8 cellular contexts compared by ENCODE assay signal in the genomic region with DNA sequence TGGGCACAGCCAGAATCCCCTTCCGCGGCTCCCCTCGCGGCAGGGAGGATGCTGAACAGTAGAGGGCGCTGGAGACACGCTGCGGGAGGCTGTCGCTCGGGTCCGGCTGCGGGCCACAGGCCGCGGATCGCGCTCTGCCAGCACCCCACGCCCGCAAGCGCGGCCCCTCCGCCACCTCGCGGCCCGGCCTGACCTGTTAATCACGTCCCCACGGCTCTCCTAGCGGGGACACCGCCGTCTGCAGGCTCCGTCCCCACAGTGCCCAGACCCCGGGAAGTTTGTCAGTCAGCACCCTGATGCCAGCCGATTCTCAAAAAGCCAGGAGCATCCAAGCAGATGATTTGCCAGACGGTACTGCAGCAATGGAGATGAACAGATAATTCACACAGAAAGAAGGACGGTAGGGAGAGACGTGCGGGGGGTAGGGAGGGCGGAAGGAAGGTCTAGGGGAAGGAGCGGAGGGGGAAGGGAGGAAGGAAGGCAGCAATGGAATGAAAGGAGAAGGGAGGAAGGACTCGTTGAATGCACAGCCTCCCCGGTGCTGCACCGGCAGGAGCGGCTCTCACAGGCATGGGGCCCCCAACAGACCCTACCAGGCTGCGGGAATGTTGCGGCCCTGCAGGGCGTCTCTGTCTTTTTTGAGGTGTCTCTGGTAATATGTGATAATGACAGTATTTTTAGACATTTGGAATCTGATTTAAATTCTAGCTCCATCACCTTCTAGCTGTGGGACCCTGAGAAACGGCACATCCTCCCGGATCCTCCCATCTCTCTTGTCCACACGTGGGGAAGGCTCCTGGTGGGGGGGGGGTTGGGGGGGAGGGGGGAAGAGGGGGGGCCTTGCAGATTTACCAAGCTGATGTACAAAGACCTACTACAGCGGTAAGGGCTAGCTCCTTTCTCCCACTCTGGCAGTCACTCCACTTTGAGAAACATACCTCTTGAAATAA. TPM values are rescaled to one million over a fixed set of nuclear protein-coding genes. Genes with fewer than 3 reads are reported as not detected.
A peak's percentile ranks its signal among the peaks of the same experiment; 100 is the strongest.
DNase-seq lines count a peak whose midpoint lies in the region; ATAC-seq and TF ChIP-seq lines count a peak whose summit lies in the region.
"Not testable (repeated sequence)": the region's sequence is repeated elsewhere in the genome, so short reads cannot be mapped to it uniquely, and the experiment has no call there.

No MANE protein-coding gene starts in this region.

- not testable (repeated sequence) for H2BK15ac ChIP-seq in mesendoderm (replicated peaks; ENCODE audit: low read depth)

- H3K4me1 ChIP-seq in RWPE2 (ENCODE audit: insufficient read depth, poor library complexity, severe bottlenecking); mesendoderm (ENCODE audit: control insufficient read depth, low read depth, low read length): not testable (repeated sequence)

- not testable (repeated sequence) for H3K9me3 ChIP-seq in RWPE2 (ENCODE audit: severe bottlenecking)

- not testable (repeated sequence) for H3K4ac ChIP-seq in mesendoderm (ENCODE audit: low read depth, low read length)

- not testable (repeated sequence) for H3K4me3 ChIP-seq in RWPE2 (ENCODE audit: severe bottlenecking); mesendoderm (ENCODE audit: low read length)

- not testable (repeated sequence) for H4K8ac ChIP-seq in mesendoderm (ENCODE audit: low read depth, low read length)

- peak overlapping the region; percentile 56 for H3K56ac ChIP-seq in mesendoderm (ENCODE audit: low read length)

- not testable (repeated sequence) for H3K27ac ChIP-seq in C4-2B; RWPE2 (ENCODE audit: poor library complexity, severe bottlenecking); mesendoderm (ENCODE audit: low read depth, low read length)

- no CpG with 5 or more reads among the region's 48 CpGs for WGBS in mesendoderm (ENCODE audit: extremely low coverage, insufficient coverage, low lambda C conversion rate)

- not testable (repeated sequence) for H3K9me3 Mint-ChIP-seq in activated naive CD4-positive, alpha-beta T cell treated with anti-CD3 and anti-CD28 coated beads, Interleukin-2, amount 50 U/mL, for 72 hours

- not testable (repeated sequence) for H2BK120ac ChIP-seq in mesendoderm (ENCODE audit: low read depth, low read length)

- H3K27ac Mint-ChIP-seq in activated naive CD4-positive, alpha-beta T cell treated with anti-CD3 and anti-CD28 coated beads, Interleukin-2, amount 50 U/mL, for 72 hours = not testable (repeated sequence)

- H3K27me3 ChIP-seq in RWPE2 (ENCODE audit: insufficient read depth, poor library complexity, severe bottlenecking); mesendoderm (ENCODE audit: insufficient read depth, low read length, poor library complexity): not testable (repeated sequence)

- TF ChIP-seq CTCF in C4-2B (conservative IDR thresholded peaks at IDR 0.05) = peak; percentile 35
- not testable (repeated sequence) for TF ChIP-seq CTCF in RWPE2 (IDR thresholded peaks at IDR 0.05; ENCODE audit: poor library complexity, severe bottlenecking)

- H4K5ac ChIP-seq in mesendoderm (ENCODE audit: low read length) = not testable (repeated sequence)

- H3K36me3 Mint-ChIP-seq in activated naive CD4-positive, alpha-beta T cell treated with anti-CD3 and anti-CD28 coated beads, Interleukin-2, amount 50 U/mL, for 72 hours = not testable (repeated sequence)

- not testable (repeated sequence) for DNase-seq in RWPE2 (ENCODE audit: low spot score)
- DNase-seq in activated naive CD4-positive, alpha-beta T cell treated with anti-CD3 and anti-CD28 coated beads, Interleukin-2, amount 50 U/mL, for 72 hours (ENCODE audit: low spot score in 2 of 2) = peak in 1 of 2 donors; percentile 24
- DNase-seq in fibroblast of peridontal ligament (ENCODE audit: extremely low read depth) (peak; percentile 5), mesendoderm (peak; percentile 9)
- peak; percentile 16 for DNase-seq in stimulated activated CD4-positive, alpha-beta T cell treated with anti-CD3 and anti-CD28 coated beads, Interleukin-4, amount 100 ng/mL, for 24 hours

- not testable (repeated sequence) for H3K79me1 ChIP-seq in mesendoderm (ENCODE audit: low read length)

- not testable (repeated sequence) for H3K4me2 ChIP-seq in mesendoderm (ENCODE audit: low read length)

- not testable (repeated sequence) for H3K79me2 ChIP-seq in mesendoderm (ENCODE audit: control insufficient read depth, insufficient read depth, low read length)

- peak overlapping the region; percentile 32 for H3K9ac ChIP-seq in mesendoderm (ENCODE audit: low read length)

- H2AK5ac ChIP-seq in mesendoderm (ENCODE audit: low read length) = not testable (repeated sequence)

- H2BK5ac ChIP-seq in mesendoderm (ENCODE audit: low read length) = not testable (repeated sequence)

- not testable (repeated sequence) for H3K23ac ChIP-seq in mesendoderm (ENCODE audit: low read length)

- H3K36me3 ChIP-seq in RWPE2 (ENCODE audit: low read depth); mesendoderm (ENCODE audit: control insufficient read depth, insufficient read depth, low read length): not testable (repeated sequence)

- ATAC-seq in GM19467 (IDR thresholded peaks at IDR 0.05; ENCODE audit: unreplicated experiment) (peak; percentile 77), HG03064 (IDR thresholded peaks at IDR 0.05; ENCODE audit: low read depth, unreplicated experiment) (peak; percentile 82), RWPE2 (ENCODE audit: low read depth) (peak; percentile 82)
- ATAC-seq in activated naive CD4-positive, alpha-beta T cell treated with anti-CD3 and anti-CD28 coated beads, Interleukin-2, amount 50 U/mL, for 72 hours = peak; percentile 89 to 93

- not testable (repeated sequence) for H3K18ac ChIP-seq in mesendoderm (ENCODE audit: low read length)

RNA-seq across cellular contexts. Expression of a gene that starts 19.5 kb away (rescaled TPM):
- under 1 TPM in 1 of 2 donors, not detected in 1; 0.23 TPM for total RNA-seq in activated naive CD4-positive, alpha-beta T cell treated with anti-CD3 and anti-CD28 coated beads, Interleukin-2, amount 50 U/mL, for 72 hours
- 0.20 TPM for polyA plus RNA-seq in mesendoderm (2013, experiment 1 of 2)
- polyA plus RNA-seq in mesendoderm (2013, experiment 2 of 2) = 0.14 TPM
